In genomic region chr15:75450307-75451201, GRCh38 we compare ENCODE assay signal across 8 cellular contexts. TPM values are rescaled to one million over a fixed set of nuclear protein-coding genes. Genes with fewer than 3 reads are reported as not detected.
A peak's percentile ranks its signal among the peaks of the same experiment; 100 is the strongest.
DNase-seq lines count a peak whose midpoint lies in the region; ATAC-seq lines count a peak whose summit lies in the region.

No MANE protein-coding gene starts in this region.

- peak; percentile 27 for ATAC-seq in GM21447 (IDR thresholded peaks at IDR 0.05; ENCODE audit: unreplicated experiment)

- peak overlapping the region; percentile 92 for H3K4me3 ChIP-seq in Jurkat, Clone E6-1 (ENCODE audit: low read length)

- H3K27ac ChIP-seq in epithelial cell of prostate, result peak overlapping the region; percentile 98

- DNase-seq in CD1c-positive myeloid dendritic cell (ENCODE audit: extremely low spot score) (peak; percentile 97), OCI-M1 (lab: John Stamatoyannopoulos, UW) (peak; percentile 98), activated T-cell treated with anti-CD3 and anti-CD28 coated beads for 4 hours (peak; percentile 93), epithelial cell of prostate (ENCODE audit: low read depth, low spot score) (peak; percentile 89), mucosa of gallbladder (ENCODE audit: low spot score) (peak; percentile 96)
- DNase-seq in Jurkat, Clone E6-1 (ENCODE audit: low read depth, low spot score), result peak; percentile 95
- DNase-seq in stimulated activated CD8-positive, alpha-beta memory T cell treated with anti-CD3 and anti-CD28 coated beads, Interleukin-2, amount 100 ng/mL, for 48 hours (ENCODE audit: low read depth in 2 of 2), result peak; percentile 96 to 97

RNA-seq across cellular contexts. Expression of gene SIN3A, which starts 0.9 kb away (rescaled TPM):
- polyA plus RNA-seq in Jurkat, Clone E6-1 (2012; ENCODE audit: insufficient read depth, insufficient read length), result 52.0 TPM
- 65.5 TPM for total RNA-seq in mucosa of gallbladder

Comparison
In these comparisons a context has a peak if more than half of its experiments do, and no peak if none do; other contexts are left out.
1. Peak in every context shown above with its lines: DNase-seq, ATAC-seq, H3K4me3 ChIP-seq and H3K27ac ChIP-seq.